1 cellular context compared by ENCODE assay signal in the genomic region with DNA sequence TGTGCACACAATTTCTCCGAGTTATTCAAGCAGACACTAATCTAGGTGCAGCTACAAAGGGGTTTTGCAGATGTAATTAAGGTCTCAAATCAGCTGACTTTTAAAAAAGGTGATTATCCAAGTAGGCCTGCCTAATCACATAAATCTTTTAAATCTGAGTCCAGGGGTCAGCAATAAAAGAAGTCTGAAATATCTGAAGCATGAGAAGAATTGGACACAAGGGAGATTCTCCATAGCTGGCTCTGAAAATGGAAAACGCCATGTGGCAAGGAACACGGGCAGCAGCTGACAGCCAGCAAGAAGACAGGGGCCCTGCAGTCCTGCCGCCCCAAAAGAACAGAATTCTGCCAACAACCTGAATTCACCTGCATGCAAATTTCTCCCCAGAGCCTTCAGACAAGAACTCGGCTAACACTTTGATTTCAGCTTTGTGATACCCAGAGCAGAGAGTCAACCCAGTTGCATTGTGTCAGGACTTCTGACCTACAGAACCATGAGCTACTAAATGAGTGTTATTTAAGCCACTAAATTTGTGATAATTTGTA.
TF ChIP-seq lines count a peak whose summit lies in the region.

No MANE protein-coding gene starts in this region.

TF ChIP-seq in H1, 55 proteins besides CTCF, POLR2A, EP300 and RAD21:
- TF ChIP-seq TEAD4 (IDR thresholded peaks at IDR 0.05; ENCODE audit: low read depth, low read length), result no peak
- no peak for TF ChIP-seq JUND (IDR thresholded peaks at IDR 0.05; ENCODE audit: low read length)
- TF ChIP-seq, protein P1, sequence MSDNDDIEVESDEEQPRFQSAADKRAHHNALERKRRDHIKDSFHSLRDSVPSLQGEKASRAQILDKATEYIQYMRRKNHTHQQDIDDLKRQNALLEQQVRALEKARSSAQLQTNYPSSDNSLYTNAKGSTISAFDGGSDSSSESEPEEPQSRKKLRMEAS (IDR thresholded peaks at IDR 0.05), result no peak
- TF ChIP-seq GABPA (IDR thresholded peaks at IDR 0.05; ENCODE audit: borderline replicate concordance, insufficient read depth, low read length), result no peak
- TF ChIP-seq TAF7 (optimal IDR thresholded peaks at IDR 0.05; ENCODE audit: borderline replicate concordance, low read depth, low read length), result no peak
- TF ChIP-seq CHD2 (IDR thresholded peaks at IDR 0.05; ENCODE audit: low read length), result no peak
- no peak for TF ChIP-seq CHD1 (IDR thresholded peaks at IDR 0.05; ENCODE audit: low read depth, low read length)
- TF ChIP-seq CTBP2 (IDR thresholded peaks at IDR 0.05; ENCODE audit: borderline replicate concordance, insufficient read depth, insufficient read length, low read length), result no peak
- TF ChIP-seq SP2 (IDR thresholded peaks at IDR 0.05; ENCODE audit: low read length), result no peak
- no peak for TF ChIP-seq YY1 (IDR thresholded peaks at IDR 0.05; ENCODE audit: low read depth, low read length)
- TF ChIP-seq HDAC6 (IDR thresholded peaks at IDR 0.05; ENCODE audit: low read depth, low read length), result no peak
- TF ChIP-seq GTF2F1 (IDR thresholded peaks at IDR 0.05; ENCODE audit: borderline replicate concordance, low read depth, low read length), result no peak
- TF ChIP-seq TAF1 (IDR thresholded peaks at IDR 0.05; ENCODE audit: low read depth, low read length), result no peak
- TF ChIP-seq POU5F1 (IDR thresholded peaks at IDR 0.05; ENCODE audit: low read depth, low read length), result no peak
- TF ChIP-seq TCF12 (IDR thresholded peaks at IDR 0.05; ENCODE audit: low read depth, low read length), result no peak
- TF ChIP-seq CBX5 (IDR thresholded peaks at IDR 0.05; ENCODE audit: low read depth, low read length), result no peak
- no peak for TF ChIP-seq KDM4A (IDR thresholded peaks at IDR 0.05; ENCODE audit: low read depth, low read length, severe bottlenecking)
- TF ChIP-seq NRF1 (IDR thresholded peaks at IDR 0.05; ENCODE audit: low read depth, low read length), result no peak
- TF ChIP-seq RBBP5 (IDR thresholded peaks at IDR 0.05; ENCODE audit: borderline replicate concordance, low read depth, low read length), result no peak
